ENCODE assay signal across 22 cellular contexts in the genomic region with DNA sequence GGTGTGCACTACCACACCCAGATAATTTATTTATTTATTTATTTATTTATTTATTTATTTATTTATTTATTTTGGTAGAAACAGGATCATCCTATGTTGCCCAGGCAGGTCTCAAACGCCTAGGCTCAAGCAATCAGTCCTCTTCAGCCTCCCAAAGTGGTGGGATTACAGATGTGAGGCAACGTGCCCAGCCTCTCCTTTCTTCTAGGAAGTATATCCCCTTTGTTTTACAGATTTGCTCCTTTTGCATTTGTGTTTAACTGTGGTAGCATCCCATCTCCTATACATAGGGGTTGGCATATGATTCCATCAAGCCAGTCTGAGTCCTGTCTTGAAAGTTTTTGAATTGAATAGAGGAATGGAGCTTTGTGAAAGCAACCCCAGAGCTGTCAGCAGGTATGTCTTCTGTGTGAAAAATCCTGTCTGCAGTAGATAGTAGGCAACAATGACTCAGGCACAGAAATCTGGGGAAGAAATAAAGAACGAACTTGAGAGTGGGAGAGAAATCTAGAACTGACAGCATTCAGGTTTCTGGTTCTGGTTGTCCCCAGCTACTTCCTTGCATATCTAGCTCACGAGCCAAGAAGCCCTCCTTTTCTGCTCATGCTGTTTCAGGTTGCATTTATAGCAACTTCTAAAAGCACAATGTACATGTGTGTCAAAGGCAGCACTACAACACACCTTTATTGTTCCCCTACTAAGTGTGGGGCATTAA.
"Had no signal": no experiment of that assay in that cellular context is flagged by ENCODE, and none has a peak within 500 bp of the region (broad histone marks: within the 10 kb centered on the region; RNA-seq: fewer than 3 reads in every experiment).

No MANE protein-coding gene starts in this region.

- H3K9ac ChIP-seq: parathyroid adenoma had no signal

- H3K27ac Mint-ChIP-seq: activated CD4-positive, alpha-beta memory T cell treated with anti-CD3 and anti-CD28 coated beads, Interleukin-2, amount 10 ng/mL, durations not matched to agents 7 days and 5 days; activated CD8-positive, alpha-beta memory T cell treated with anti-CD3 and anti-CD28 coated beads, Interleukin-2, amount 10 ng/mL, durations not matched to agents 7 days and 5 days; activated naive CD8-positive, alpha-beta T cell treated with anti-CD3 and anti-CD28 coated beads, Interleukin-2, amount 10 ng/mL, durations not matched to agents 7 days and 5 days; activated T-helper 17 cell treated with anti-CD3 and anti-CD28 coated beads, Interleukin-2, amount 50 U/mL, for 72 hours; brain; natural killer cell treated with Interleukin-12 subunit alpha and Interleukin-12 subunit beta and Interleukin-15 and Interleukin-18, amount 100 ng/mL, for 72 hours had no signal

- H3K4me1 ChIP-seq: colonic mucosa, foreskin keratinocyte, parathyroid adenoma, sigmoid colon, thyroid gland had no signal

- H3K4me1 Mint-ChIP-seq: activated CD4-positive, alpha-beta memory T cell treated with anti-CD3 and anti-CD28 coated beads, Interleukin-2, amount 10 ng/mL, durations not matched to agents 7 days and 5 days; activated CD8-positive, alpha-beta memory T cell treated with anti-CD3 and anti-CD28 coated beads, Interleukin-2, amount 10 ng/mL, durations not matched to agents 7 days and 5 days; activated naive CD8-positive, alpha-beta T cell treated with anti-CD3 and anti-CD28 coated beads, Interleukin-2, amount 10 ng/mL, durations not matched to agents 7 days and 5 days; activated T-helper 17 cell treated with anti-CD3 and anti-CD28 coated beads, Interleukin-2, amount 50 U/mL, for 72 hours; brain had no signal

- H3K4me3 Mint-ChIP-seq: activated CD4-positive, alpha-beta memory T cell treated with anti-CD3 and anti-CD28 coated beads, Interleukin-2, amount 10 ng/mL, durations not matched to agents 7 days and 5 days; activated CD8-positive, alpha-beta memory T cell treated with anti-CD3 and anti-CD28 coated beads, Interleukin-2, amount 10 ng/mL, durations not matched to agents 7 days and 5 days; activated naive CD8-positive, alpha-beta T cell treated with anti-CD3 and anti-CD28 coated beads, Interleukin-2, amount 10 ng/mL, durations not matched to agents 7 days and 5 days; activated T-helper 17 cell treated with anti-CD3 and anti-CD28 coated beads, Interleukin-2, amount 50 U/mL, for 72 hours; brain; central memory CD8-positive, alpha-beta T cell; natural killer cell treated with Interleukin-12 subunit alpha and Interleukin-12 subunit beta and Interleukin-15 and Interleukin-18, amount 100 ng/mL, for 72 hours had no signal

- H3K27ac ChIP-seq: colonic mucosa, foreskin keratinocyte, neutrophil, parathyroid adenoma, sigmoid colon, thyroid gland, WERI-Rb-1 had no signal

- FAIRE-seq: keratinocyte had no signal

- H3K79me2 ChIP-seq: parathyroid adenoma had no signal

- H3K4me3 ChIP-seq: colonic mucosa, lung, sigmoid colon, thyroid gland had no signal

- H3K9me3 ChIP-seq: colonic mucosa, neutrophil, sigmoid colon, thyroid gland had no signal

- H3K36me3 ChIP-seq: colonic mucosa, neutrophil, sigmoid colon, thyroid gland, WERI-Rb-1 had no signal

- H3K9me3 Mint-ChIP-seq: activated CD4-positive, alpha-beta memory T cell treated with anti-CD3 and anti-CD28 coated beads, Interleukin-2, amount 10 ng/mL, durations not matched to agents 7 days and 5 days; activated naive CD8-positive, alpha-beta T cell treated with anti-CD3 and anti-CD28 coated beads, Interleukin-2, amount 10 ng/mL, durations not matched to agents 7 days and 5 days; activated T-helper 17 cell treated with anti-CD3 and anti-CD28 coated beads, Interleukin-2, amount 50 U/mL, for 72 hours; brain; central memory CD8-positive, alpha-beta T cell; natural killer cell treated with Interleukin-12 subunit alpha and Interleukin-12 subunit beta and Interleukin-15 and Interleukin-18, amount 100 ng/mL, for 72 hours had no signal

- H2AFZ ChIP-seq: parathyroid adenoma had no signal

- H3K27me3 ChIP-seq: colonic mucosa, sigmoid colon, thyroid gland had no signal

- ATAC-seq: activated CD8-positive, alpha-beta memory T cell treated with anti-CD3 and anti-CD28 coated beads, Interleukin-2, amount 10 ng/mL, durations not matched to agents 7 days and 5 days; activated T-helper 17 cell treated with anti-CD3 and anti-CD28 coated beads, Interleukin-2, amount 50 U/mL, for 72 hours; foreskin keratinocyte; left lobe of liver; natural killer cell treated with Interleukin-12 subunit alpha and Interleukin-12 subunit beta and Interleukin-15 and Interleukin-18, amount 100 ng/mL, for 72 hours had no signal

- H3K36me3 Mint-ChIP-seq: activated CD8-positive, alpha-beta memory T cell treated with anti-CD3 and anti-CD28 coated beads, Interleukin-2, amount 10 ng/mL, durations not matched to agents 7 days and 5 days; activated naive CD8-positive, alpha-beta T cell treated with anti-CD3 and anti-CD28 coated beads, Interleukin-2, amount 10 ng/mL, durations not matched to agents 7 days and 5 days; brain; natural killer cell treated with Interleukin-12 subunit alpha and Interleukin-12 subunit beta and Interleukin-15 and Interleukin-18, amount 100 ng/mL, for 72 hours had no signal

- DNase-seq: activated CD4-positive, alpha-beta memory T cell treated with anti-CD3 and anti-CD28 coated beads, Interleukin-2, amount 10 ng/mL, durations not matched to agents 7 days and 5 days; activated CD4-positive, alpha-beta T cell treated with anti-CD3 and anti-CD28 coated beads for 48 hours; activated CD8-positive, alpha-beta memory T cell treated with anti-CD3 and anti-CD28 coated beads, Interleukin-2, amount 10 ng/mL, durations not matched to agents 7 days and 5 days; activated naive CD4-positive, alpha-beta T cell treated with Interleukin-2 at 50 U/mL for 16 hours; activated naive CD8-positive, alpha-beta T cell treated with anti-CD3 and anti-CD28 coated beads, Interleukin-2, amount 10 ng/mL, durations not matched to agents 7 days and 5 days; anterior cingulate cortex; colonic mucosa; foreskin keratinocyte; hippocampal formation; sigmoid colon; stimulated activated naive CD4-positive, alpha-beta T cell; thyroid gland; WERI-Rb-1 had no signal
